7 cellular contexts compared by ENCODE assay signal in genomic region chr3:3177861-3178497, GRCh38. TPM values are rescaled to one million over a fixed set of nuclear protein-coding genes. Genes with fewer than 3 reads are reported as not detected.
A peak's percentile ranks its signal among the peaks of the same experiment; 100 is the strongest.
DNase-seq lines count a peak whose midpoint lies in the region; ATAC-seq and TF ChIP-seq lines count a peak whose summit lies in the region.

No MANE protein-coding gene starts in this region.

- CTCF ChIA-PET in HCT116 (lab: Charles Lee): no interaction called here

- H3K4me1 ChIP-seq in HCT116 (ENCODE audit: control insufficient read depth in 1 of 2, insufficient read depth in 2 of 2, low read length in 2 of 2): peaks cover 6 to 14% of the 10 kb centered on the region in 2 experiments; a peak in 3 of 4 replicates
- H3K4me1 ChIP-seq in fibroblast of lung (ENCODE audit: control insufficient read depth, extremely low read depth, insufficient read depth, low read length): peaks cover 4% of the 10 kb centered on the region
- peaks cover 18% of the 10 kb centered on the region for H3K4me1 ChIP-seq in skeletal muscle satellite cell (ENCODE audit: control insufficient read depth, insufficient read depth, low read length)

- POLR2A ChIA-PET in HCT116 (lab: Charles Lee): no interaction called here

- H3K4me2 ChIP-seq in HCT116 (ENCODE audit: low read length): peak overlapping the region; percentile 79
- peak overlapping the region; percentile 79 for H3K4me2 ChIP-seq in fibroblast of lung (ENCODE audit: extremely low read depth, insufficient read depth, low read length)
- peak overlapping the region; percentile 86 for H3K4me2 ChIP-seq in skeletal muscle satellite cell (ENCODE audit: low read length)

- peaks cover 12% of the 10 kb centered on the region in 2 experiments for H3K36me3 ChIP-seq in HCT116 (ENCODE audit: control insufficient read depth in 1 of 2, insufficient read depth in 2 of 2, low read length in 2 of 2)
- peaks cover 2% of the 10 kb centered on the region for H3K36me3 ChIP-seq in fibroblast of lung (ENCODE audit: control insufficient read depth, insufficient read depth, low read length)
- H3K36me3 ChIP-seq in skeletal muscle satellite cell (ENCODE audit: insufficient read depth, low read length): peaks cover 10% of the 10 kb centered on the region

- no peaks in the 10 kb centered on the region for H3K9me2 ChIP-seq in HCT116 (ENCODE audit: insufficient read depth)

- no peak overlapping the region for H3K27ac ChIP-seq in HCT116 (ENCODE audit: low read depth, low read length)
- no peak overlapping the region for H3K27ac ChIP-seq in fibroblast of lung (ENCODE audit: insufficient read depth, low read length)

- no peak for TF ChIP-seq POLR2A in HCT116 (IDR thresholded peaks at IDR 0.05; ENCODE audit: borderline replicate concordance, extremely low read depth, insufficient read depth, insufficient read length)

- RAD21 ChIA-PET in HCT116 (lab: Charles Lee; ENCODE audit: low non-redundant PET in 1 of 2, low total read pairs in 2 of 2, uncharacterized antibody in 2 of 2, unreplicated experiment in 2 of 2): no interaction called here

- TF ChIP-seq RAD21 in HCT116 (IDR thresholded peaks at IDR 0.05; ENCODE audit: low read depth): no peak

- intact Hi-C loops in HCT116 (cut with micrococcal nuclease): no loop called here

- no TSS peak for BruUV-seq in HCT116 (replicated peaks; lab: Mats Ljungman, UMichigan)

- ATAC-seq in HCT116 (no peak), HG03565 (IDR thresholded peaks at IDR 0.05; ENCODE audit: unreplicated experiment) (no peak), HG02678 (IDR thresholded peaks at IDR 0.05; ENCODE audit: unreplicated experiment) (no peak), GM18520 (IDR thresholded peaks at IDR 0.05; ENCODE audit: unreplicated experiment) (no peak)

- H4K20me1 ChIP-seq in HCT116 (ENCODE audit: insufficient read depth) (no peaks in the 10 kb centered on the region), fibroblast of lung (ENCODE audit: control insufficient read depth, extremely low read depth, insufficient read depth, low read length) (no peaks in the 10 kb centered on the region)

- H3K9ac ChIP-seq in HCT116 (ENCODE audit: low read length) (peak overlapping the region; percentile 72; the same call in 1 of the 2 replicates), fibroblast of lung (ENCODE audit: insufficient read depth, low read length) (no peak overlapping the region), skeletal muscle satellite cell (ENCODE audit: low read depth, low read length) (no peak overlapping the region)

- no peak for TF ChIP-seq CTCF in HCT116 (IDR thresholded peaks at IDR 0.05 in 2 of 3, conservative IDR thresholded peaks at IDR 0.05 in 1 of 3; ENCODE audit: borderline replicate concordance in 1 of 3, insufficient read depth in 1 of 3, low read depth in 2 of 3, low read length in 2 of 3)
- no peak for TF ChIP-seq CTCF in fibroblast of lung (conservative IDR thresholded peaks at IDR 0.05 in 1 of 2, IDR thresholded peaks at IDR 0.05 in 1 of 2; ENCODE audit: low read depth in 1 of 2, low read length in 2 of 2)

- peak overlapping the region; percentile 89 to 97 for H3K4me3 ChIP-seq in HCT116 (replicated peaks in 1 of 2; ENCODE audit: low read depth in 1 of 2, low read length in 2 of 2)
- peak overlapping the region in 2 of 4 experiments; percentile 95 to 97 for H3K4me3 ChIP-seq in fibroblast of lung (replicated peaks in 1 of 4; ENCODE audit: control extremely low read depth in 1 of 4, insufficient read depth in 1 of 4, low read depth in 3 of 4, low read length in 4 of 4)
- H3K4me3 ChIP-seq in skeletal muscle satellite cell (ENCODE audit: low read length): peak overlapping the region; percentile 98

- H3K9me3 ChIP-seq in HCT116 (ENCODE audit: control insufficient read depth in 1 of 2, insufficient read depth in 1 of 2, low read depth in 1 of 2, low read length in 2 of 2) (no peaks in the 10 kb centered on the region), fibroblast of lung (ENCODE audit: control insufficient read depth, insufficient read depth, low read depth, low read length) (no peaks in the 10 kb centered on the region), skeletal muscle satellite cell (replicated peaks; ENCODE audit: low read length) (no peaks in the 10 kb centered on the region)

- DNase-seq in HCT116 (ENCODE audit: low read depth, low spot score): no peak
- peak; percentile 7 for DNase-seq in T follicular helper cell (ENCODE audit: low read depth)
- peak in 1 of 2 donors; percentile 19 for DNase-seq in fibroblast of lung (ENCODE audit: low read depth in 2 of 2)

- no peak overlapping the region for H2AFZ ChIP-seq in HCT116 (ENCODE audit: low read depth, low read length, poor library complexity, severe bottlenecking)
- H2AFZ ChIP-seq in fibroblast of lung (ENCODE audit: low read length): no peak overlapping the region

- H3K79me2 ChIP-seq in HCT116 (ENCODE audit: insufficient read depth, low read length): peaks cover 39% of the 10 kb centered on the region
- H3K79me2 ChIP-seq in fibroblast of lung (ENCODE audit: control insufficient read depth, insufficient read depth, low read length): peaks cover 29% of the 10 kb centered on the region

- H3K27me3 ChIP-seq in HCT116 (ENCODE audit: insufficient read depth, low read length) (no peaks in the 10 kb centered on the region), fibroblast of lung (ENCODE audit: control insufficient read depth, insufficient read depth, low read length) (no peaks in the 10 kb centered on the region), skeletal muscle satellite cell (ENCODE audit: control insufficient read depth, insufficient read depth, low read length) (no peaks in the 10 kb centered on the region)

TF ChIP-seq in HCT116, 20 proteins besides CTCF, POLR2A, EP300 and RAD21:
- TF ChIP-seq EZH2phosphoT487 (IDR thresholded peaks at IDR 0.05; ENCODE audit: borderline replicate concordance): no peak
- TF ChIP-seq POLR2AphosphoS5 (IDR thresholded peaks at IDR 0.05; ENCODE audit: low read depth, low read length): no peak
- TF ChIP-seq SP1 (IDR thresholded peaks at IDR 0.05; ENCODE audit: low read depth): no peak
- TF ChIP-seq ATF3 (IDR thresholded peaks at IDR 0.05): no peak
- no peak for TF ChIP-seq ZNF274 (IDR thresholded peaks at IDR 0.05; ENCODE audit: low read depth, low read length)
- no peak for TF ChIP-seq MAX (IDR thresholded peaks at IDR 0.05)
- no peak for TF ChIP-seq FOSL1 (IDR thresholded peaks at IDR 0.05; ENCODE audit: low read depth)
TF ChIP-seq in HCT116: peak in this region for 0.

RNA-seq across cellular contexts. Expression of gene CRBN, which starts 1.5 kb away (rescaled TPM):
- total RNA-seq in HCT116 (2021; ENCODE audit: unreplicated experiment): 29.1 TPM
- 13.9 and 18.5 TPM in 2 replicates for polyA plus RNA-seq in HCT116 (2012)
- total RNA-seq in fibroblast of lung: 67.4 and 87.1 TPM in 2 replicates
- 30.5 and 32.1 TPM in 2 replicates for polyA plus RNA-seq in fibroblast of lung
- polyA plus RNA-seq in fibroblast of lung (2012): 18.2 and 19.1 TPM in 2 replicates
- polyA minus RNA-seq in fibroblast of lung (ENCODE audit: low replicate concordance): 2.7 and 14.3 TPM in 2 replicates
- total RNA-seq in skeletal muscle satellite cell (2012; rRNA removed): 45.0 and 50.4 TPM in 2 replicates

RNA-seq across cellular contexts. Expression of gene TRNT1, which starts 51.2 kb away (rescaled TPM):
- total RNA-seq in HCT116 (2021; ENCODE audit: unreplicated experiment) (21.4 TPM), fibroblast of lung (27.5 and 27.7 TPM in 2 replicates)
- 5.3 and 5.7 TPM in 2 replicates for polyA plus RNA-seq in HCT116 (2012)
- 12.0 and 14.9 TPM in 2 replicates for polyA plus RNA-seq in fibroblast of lung
- polyA plus RNA-seq in fibroblast of lung (2012): 13.8 and 16.2 TPM in 2 replicates
- 4.4 and 10.0 TPM in 2 replicates for polyA minus RNA-seq in fibroblast of lung (ENCODE audit: low replicate concordance)
- total RNA-seq in skeletal muscle satellite cell (2012; rRNA removed): 17.7 and 21.8 TPM in 2 replicates
